Comparison of ENCODE assay signal across 14 cellular contexts in the genomic region with DNA sequence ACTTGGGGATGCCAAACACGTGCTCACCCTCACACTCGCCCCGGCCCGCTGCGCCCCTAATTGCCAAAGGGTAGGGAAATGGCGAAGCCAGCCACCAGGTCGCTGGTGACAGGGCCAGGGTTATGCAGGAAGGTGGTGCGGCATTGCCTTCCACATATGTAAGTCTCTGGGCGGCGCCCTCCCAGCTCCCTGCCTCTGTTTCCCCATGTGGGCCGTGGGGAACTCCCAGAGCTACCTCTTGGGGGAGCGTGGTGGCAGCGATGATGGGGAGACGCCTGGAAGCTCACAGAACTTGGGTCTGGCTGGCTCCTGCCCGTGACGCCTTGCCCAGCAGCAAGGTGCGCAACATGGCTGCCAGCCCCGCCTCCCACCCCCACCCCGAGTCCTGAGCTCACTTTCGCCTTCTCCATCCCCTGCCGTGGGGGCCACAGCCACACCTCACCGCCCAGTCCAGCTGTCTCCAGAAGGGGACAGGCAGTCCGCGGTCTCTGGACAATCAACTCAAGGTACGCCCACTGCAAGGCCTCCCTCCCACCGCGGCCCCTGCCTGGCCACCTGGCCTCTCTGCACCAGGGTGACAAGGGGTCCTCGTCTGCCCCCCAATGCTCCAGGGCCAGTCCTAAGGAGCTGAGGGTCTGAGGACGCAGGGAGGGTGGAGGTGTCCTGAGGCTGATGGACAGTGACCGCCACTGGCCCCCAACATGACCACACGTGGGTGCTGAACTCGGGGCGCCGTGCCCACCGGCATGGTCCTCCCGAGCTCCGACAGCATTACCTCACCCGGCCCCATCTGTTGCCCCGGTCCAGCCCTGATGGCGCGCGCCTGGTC. TPM values are rescaled to one million over a fixed set of nuclear protein-coding genes. Genes with fewer than 3 reads are reported as not detected.
DNase-seq lines count a peak whose midpoint lies in the region; ATAC-seq, FAIRE-seq and TF ChIP-seq lines count a peak whose summit lies in the region.
"Had no signal": no experiment of that assay in that cellular context is flagged by ENCODE, and none has a peak within 500 bp of the region (broad histone marks: within the 10 kb centered on the region; RNA-seq: fewer than 3 reads in every experiment).

No MANE protein-coding gene starts in this region.

- H3K14ac ChIP-seq in neuronal stem cell (ENCODE audit: low read length) = peak overlapping the region; percentile 96

- H3K9ac ChIP-seq in GM12878 (ENCODE audit: control insufficient read depth, insufficient read depth, low read length) (no peak overlapping the region), neuronal stem cell (ENCODE audit: low read depth, low read length, poor library complexity) (peak overlapping the region; percentile 79)

- peak overlapping the region; percentile 21 for H2BK5ac ChIP-seq in neuronal stem cell (ENCODE audit: low read length)

- peak; percentile 69 for TF ChIP-seq POLR2A in GM12878 (IDR thresholded peaks at IDR 0.05; ENCODE audit: low read depth, low read length)

- TF ChIP-seq RAD21 in GM12878 (IDR thresholded peaks at IDR 0.05; ENCODE audit: insufficient read depth, low read depth, low read length) = no peak

- H3K27ac ChIP-seq in left ventricle myocardium inferior (replicated peaks) (no peak overlapping the region), GM12878 (ENCODE audit: control insufficient read depth, insufficient read depth) (no peak overlapping the region), neuronal stem cell (replicated peaks; ENCODE audit: low read length) (no peak overlapping the region), small intestine (ENCODE audit: low read depth in 1 of 2, low read length in 1 of 2) (no peak overlapping the region)
- H3K27ac ChIP-seq: esophagus muscularis mucosa, transverse colon had no signal

- no peak overlapping the region for H3K4ac ChIP-seq in neuronal stem cell (ENCODE audit: low read length)

- H3K4me1 ChIP-seq in left ventricle myocardium inferior = peaks cover 64% of the 10 kb centered on the region
- H3K4me1 ChIP-seq in GM12878 (ENCODE audit: control insufficient read depth, insufficient read depth, low read length) = peaks cover 7% of the 10 kb centered on the region
- peaks cover 7 to 21% of the 10 kb centered on the region in 2 donors for H3K4me1 ChIP-seq in neuronal stem cell (ENCODE audit: control insufficient read depth in 2 of 2, insufficient read depth in 1 of 2, low read depth in 1 of 2, low read length in 2 of 2)
- peaks cover 8% of the 10 kb centered on the region in 2 donors for H3K4me1 ChIP-seq in small intestine (ENCODE audit: control insufficient read depth in 2 of 2, insufficient read depth in 1 of 2, low read depth in 1 of 2, low read length in 1 of 2)

- H4K91ac ChIP-seq in neuronal stem cell (ENCODE audit: low read depth, low read length, poor library complexity) = no peak overlapping the region

- 80% methylated on average over 39 of the region's 42 CpGs for WGBS in GM12878 (ENCODE audit: insufficient coverage, insufficient replicate concordance, low lambda C conversion rate, missing lambda C conversion rate)
- no CpG with 5 or more reads among the region's 42 CpGs for WGBS in neuronal stem cell (ENCODE audit: extremely low coverage in 2 of 2, insufficient read length in 2 of 2, insufficient replicate concordance in 1 of 2), 2 donors
- WGBS in small intestine, 3 donors = 33 to 50% (median 46%) methylated on average over 39 to 42 of the region's 42 CpGs

- peaks cover 7% of the 10 kb centered on the region for H4K20me1 ChIP-seq in GM12878 (ENCODE audit: control insufficient read depth, insufficient read depth)

- peak overlapping the region; percentile 62 for H2BK15ac ChIP-seq in neuronal stem cell (ENCODE audit: low read length)

- H3K27me3 ChIP-seq in left ventricle myocardium inferior (ENCODE audit: low read depth) (peaks cover 53% of the 10 kb centered on the region), GM12878 (replicated peaks in 1 of 2; ENCODE audit: control insufficient read depth in 2 of 2, insufficient read depth in 2 of 2, low read length in 1 of 2) (peaks cover 7 to 27% of the 10 kb centered on the region in 2 experiments), neuronal stem cell (ENCODE audit: control insufficient read depth in 3 of 3, insufficient read depth in 3 of 3, low read depth in 1 of 3, low read length in 3 of 3) (peaks cover 0 to 44% (median 26%) of the 10 kb centered on the region in 3 experiments), small intestine (ENCODE audit: control insufficient read depth in 2 of 2, insufficient read depth in 2 of 2, low read length in 2 of 2) (peaks cover 22 to 25% of the 10 kb centered on the region in 2 donors)

- H2BK12ac ChIP-seq in neuronal stem cell (ENCODE audit: low read length) = no peak overlapping the region

- no peak for TF ChIP-seq CTCF in left ventricle myocardium inferior (IDR thresholded peaks at IDR 0.05; ENCODE audit: borderline replicate concordance)
- TF ChIP-seq CTCF in GM12878 (IDR thresholded peaks at IDR 0.05 in 2 of 3, conservative IDR thresholded peaks at IDR 0.05 in 1 of 3; ENCODE audit: control insufficient read depth in 2 of 3, extremely low read depth in 1 of 3, insufficient read depth in 1 of 3, low read depth in 3 of 3, low read length in 3 of 3) = no peak

- no peaks in the 10 kb centered on the region; the same call in none of the 2 replicates for H3K79me2 ChIP-seq in GM12878 (ENCODE audit: control insufficient read depth, insufficient read depth, low read length)

- H3K4me3 ChIP-seq in left ventricle myocardium inferior (no peak overlapping the region), GM12878 (no peak overlapping the region), neuronal stem cell (ENCODE audit: low read length in 2 of 2) (no peak overlapping the region), small intestine (ENCODE audit: low read depth in 1 of 2, low read length in 2 of 2) (no peak overlapping the region)
- H3K4me3 ChIP-seq: esophagus muscularis mucosa, transverse colon had no signal

- RAD21 ChIA-PET in GM12878 (lab: Charles Lee; ENCODE audit: unreplicated experiment) = no interaction called here

- no peak overlapping the region for H2AFZ ChIP-seq in GM12878 (ENCODE audit: control insufficient read depth, low read depth, low read length)
- H2AFZ ChIP-seq in neuronal stem cell (ENCODE audit: low read length) = no peak overlapping the region

- CTCF ChIA-PET in GM12878 (lab: Yijun Ruan, JAX) = no interaction called here

- peak overlapping the region; percentile 94 for H3K23ac ChIP-seq in neuronal stem cell (ENCODE audit: low read depth, low read length, poor library complexity)

- peaks cover 25% of the 10 kb centered on the region for H3K79me1 ChIP-seq in neuronal stem cell (ENCODE audit: low read depth, low read length)

- BruUV-seq in GM12878 (replicated peaks; lab: Mats Ljungman, UMichigan) = no TSS peak

- peak overlapping the region; percentile 54 for H2BK120ac ChIP-seq in neuronal stem cell (ENCODE audit: low read depth, low read length)

- intact Hi-C loops in Right ventricle myocardium inferior (cut with DNase I) (no loop called here), left ventricle myocardium inferior (cut with micrococcal nuclease) (no loop called here), GM12878 (cut with micrococcal nuclease; ENCODE audit: unreplicated experiment) (no loop called here)

- H3K4me2 ChIP-seq in GM12878 (ENCODE audit: control insufficient read depth, insufficient read depth) (no peak overlapping the region), neuronal stem cell (ENCODE audit: insufficient read depth, low read length, poor library complexity, severe bottlenecking) (no peak overlapping the region)

- peak overlapping the region; percentile 65 for H2AK5ac ChIP-seq in neuronal stem cell (ENCODE audit: low read depth, low read length)

- SMC1A ChIA-PET in GM12878 (lab: Charles Lee; ENCODE audit: uncharacterized antibody, unreplicated experiment) = no interaction called here

- in situ Hi-C loops in GM12878 (cut with MboI) = no loop called here

- ATAC-seq in Right ventricle myocardium inferior (no peak), GM12878 (no peak)

- TF ChIP-seq EP300 in GM12878 (IDR thresholded peaks at IDR 0.05; ENCODE audit: borderline replicate concordance in 1 of 2, control insufficient read depth in 1 of 2, low read depth in 2 of 2, low read length in 2 of 2) = no peak

- no peak overlapping the region for H4K8ac ChIP-seq in neuronal stem cell (ENCODE audit: low read depth, low read length)

- H3K9me3 ChIP-seq in left ventricle myocardium inferior (replicated peaks) = no peaks in the 10 kb centered on the region
- no peaks in the 10 kb centered on the region for H3K9me3 ChIP-seq in GM12878 (replicated peaks; ENCODE audit: control insufficient read depth, insufficient read depth, low read length)
- H3K9me3 ChIP-seq in neuronal stem cell (replicated peaks in 1 of 2; ENCODE audit: control insufficient read depth in 2 of 2, insufficient read depth in 1 of 2, low read depth in 1 of 2, low read length in 2 of 2) = peaks cover 0 to 4% of the 10 kb centered on the region in 2 donors
- no peaks in the 10 kb centered on the region for H3K9me3 ChIP-seq in small intestine (ENCODE audit: control insufficient read depth, low read depth)
- H3K9me3 ChIP-seq: esophagus muscularis mucosa, transverse colon had no signal

- H3K36me3 ChIP-seq in left ventricle myocardium inferior = peaks cover 4% of the 10 kb centered on the region
- H3K36me3 ChIP-seq in GM12878 (ENCODE audit: control insufficient read depth in 2 of 2, insufficient read depth in 2 of 2, low read length in 1 of 2) = no peaks in the 10 kb centered on the region
- H3K36me3 ChIP-seq in neuronal stem cell (replicated peaks in 1 of 2; ENCODE audit: control insufficient read depth in 2 of 2, insufficient read depth in 2 of 2, low read length in 2 of 2) = peaks cover 2 to 46% of the 10 kb centered on the region in 2 donors
- peaks cover 0 to 5% of the 10 kb centered on the region in 2 donors for H3K36me3 ChIP-seq in small intestine (ENCODE audit: control insufficient read depth in 2 of 2, insufficient read depth in 2 of 2, low read length in 2 of 2)

- H3K18ac ChIP-seq in neuronal stem cell (ENCODE audit: low read length) = peak overlapping the region; percentile 78

- DNase-seq in Right ventricle myocardium inferior (ENCODE audit: missing footprints) (peak; percentile 64), left ventricle myocardium inferior (no peak), GM12878 (ENCODE audit: low read depth, low spot score) (no peak), neuronal stem cell (ENCODE audit: low spot score) (no peak), NCI-H2081 treated with DMSO at 0.1 percent for 48 hours (lab: John Stamatoyannopoulos, UW) (no peak), small intestine (no peak)
- DNase-seq: activated effector memory CD4-positive, alpha-beta T cell treated with Interleukin-2 at 50 U/mL for 16 hours; aorta; NCI-H1694 treated with DMSO at 0.1 percent for 48 hours; NCI-H526; stimulated activated CD4-positive, alpha-beta T cell treated with anti-CD3 and anti-CD28 coated beads, Interleukin-4, amount 100 ng/mL, for 4 hours; transverse colon had no signal

- POLR2A ChIA-PET in GM12878 (lab: Charles Lee) = no interaction called here

- FAIRE-seq in GM12878 (lab: Jason Lieb, UNC) (no peak), small intestine (lab: Jason Lieb, UNC) (no peak)
- FAIRE-seq: D721Med had no signal

RNA-seq across cellular contexts. Expression of gene C19orf25, which starts 6.6 kb away (rescaled TPM):
- 21.5 TPM for total RNA-seq in Right ventricle myocardium inferior
- 16.1 TPM for total RNA-seq in left ventricle myocardium inferior
- 69.0 and 71.0 TPM in 2 replicates for total RNA-seq in GM12878 (2013; cell fraction: nucleolus; rRNA removed)
- 36.3 and 38.3 TPM in 2 replicates for total RNA-seq in GM12878 (2014; rRNA removed)
- 11.7 and 14.8 TPM in 2 replicates for total RNA-seq in GM12878 (2014; rRNA removed; fragmentation: Illumina TruSeq; extraction: Trizol)
- 36.5 and 37.5 TPM in 2 replicates for total RNA-seq in GM12878 (2021)
- 4.5 TPM for polyA plus RNA-seq in GM12878 (2011; ENCODE audit: low read depth)
- polyA plus RNA-seq in GM12878 (2011; rRNA removed) = 6.3 and 13.6 TPM in 2 replicates
- 26.6 and 50.8 TPM in 2 replicates for polyA plus RNA-seq in GM12878 (2011; cell fraction: cytosol; rRNA removed)
- polyA plus RNA-seq in GM12878 (2011; cell fraction: nucleus; rRNA removed) = 37.5 and 49.9 TPM in 2 replicates
- 18.6 and 22.1 TPM in 2 replicates for polyA plus RNA-seq in GM12878 (2012)
- 4.2 and 13.2 TPM in 2 replicates for polyA plus RNA-seq in GM12878 (2014; fragmentation: Illumina TruSeq; extraction: Trizol)
- polyA plus RNA-seq in GM12878 (2014; fragmentation: Nextera tagmentation; extraction: Ambion mirVana) = 1 to 10 TPM; 1.2 to 3.9 TPM
- polyA plus RNA-seq in GM12878 (2014; rRNA removed) = 42.5 and 52.5 TPM in 2 replicates
- 10 to 100 TPM; 60.9 to 67.0 TPM for polyA plus RNA-seq in GM12878 (2016; fragmentation: Nextera tagmentation; extraction: Ambion mirVana)
- 4.5 and 13.9 TPM in 2 replicates for polyA minus RNA-seq in GM12878 (2011; rRNA and poly(A)+ RNA removed)
- 8.7 and 11.5 TPM in 2 replicates for polyA minus RNA-seq in GM12878 (2011; cell fraction: cytosol; rRNA and poly(A)+ RNA removed)
- polyA minus RNA-seq in GM12878 (2011; cell fraction: nucleus; rRNA and poly(A)+ RNA removed) = 11.2 and 27.7 TPM in 2 replicates
- 22.9 TPM for polyA plus RNA-seq in neuronal stem cell (2013, experiment 1 of 2)
- polyA plus RNA-seq in neuronal stem cell (2013, experiment 2 of 2) = 21.4 TPM
- polyA plus RNA-seq in small intestine = 10 to 100 TPM; 44.6 to 62.1 (median 61.1) TPM

RNA-seq across cellular contexts. Expression of gene PCSK4, which starts 17.7 kb away (rescaled TPM):
- total RNA-seq in Right ventricle myocardium inferior (0.89 TPM), left ventricle myocardium inferior (1.3 TPM), GM12878 (2014; rRNA removed) (0.40 and 0.60 TPM in 2 replicates), GM12878 (2014; rRNA removed; fragmentation: Illumina TruSeq; extraction: Trizol) (0.27 TPM in 1 of 2 replicates, not detected in the other), GM12878 (2021) (0.90 and 0.95 TPM in 2 replicates)
- 3.5 and 4.7 TPM in 2 replicates for total RNA-seq in GM12878 (2013; cell fraction: nucleolus; rRNA removed)
- 0.26 TPM for polyA plus RNA-seq in GM12878 (2011; ENCODE audit: low read depth)
- polyA plus RNA-seq in GM12878 (2011; rRNA removed) (0.12 and 0.35 TPM in 2 replicates), GM12878 (2014; fragmentation: Illumina TruSeq; extraction: Trizol) (not detected in 2 replicates), GM12878 (2014; fragmentation: Nextera tagmentation; extraction: Ambion mirVana) (not detected), GM12878 (2014; rRNA removed) (0.99 and 1.6 TPM in 2 replicates), GM12878 (2016; fragmentation: Nextera tagmentation; extraction: Ambion mirVana) (under 1 TPM; 0.32 to 0.57 TPM), small intestine (10 to 100 TPM in 2 of 3 donors, 1 to 10 TPM in 1; 5.1 to 13.0 (median 12.5) TPM)
- 0.28 and 0.38 TPM in 2 replicates for polyA plus RNA-seq in GM12878 (2011; cell fraction: cytosol; rRNA removed)
- polyA plus RNA-seq in GM12878 (2011; cell fraction: nucleus; rRNA removed) = 8.8 and 9.8 TPM in 2 replicates
- 4.1 and 4.7 TPM in 2 replicates for polyA plus RNA-seq in GM12878 (2012)
- 0.59 and 0.67 TPM in 2 replicates for polyA minus RNA-seq in GM12878 (2011; rRNA and poly(A)+ RNA removed)
- polyA minus RNA-seq in GM12878 (2011; cell fraction: cytosol; rRNA and poly(A)+ RNA removed) = not detected in 2 replicates
- polyA minus RNA-seq in GM12878 (2011; cell fraction: nucleus; rRNA and poly(A)+ RNA removed) = 1.7 and 2.0 TPM in 2 replicates
- 8.3 TPM for polyA plus RNA-seq in neuronal stem cell (2013, experiment 1 of 2)
- polyA plus RNA-seq in neuronal stem cell (2013, experiment 2 of 2) = 7.9 TPM

RNA-seq across cellular contexts. Expression of gene REEP6, which starts 18.5 kb away (rescaled TPM):
- total RNA-seq in Right ventricle myocardium inferior (1.1 TPM), left ventricle myocardium inferior (1.9 TPM), GM12878 (2014; rRNA removed) (0.27 and 0.45 TPM in 2 replicates), GM12878 (2014; rRNA removed; fragmentation: Illumina TruSeq; extraction: Trizol) (0.13 TPM in 1 of 2 replicates, not detected in the other), GM12878 (2021) (0.53 and 0.69 TPM in 2 replicates)
- 0.27 TPM in 1 of 2 replicates, not detected in the other for total RNA-seq in GM12878 (2013; cell fraction: nucleolus; rRNA removed)
- polyA plus RNA-seq in GM12878 (2011; ENCODE audit: low read depth) = not detected
- polyA plus RNA-seq in GM12878 (2011; rRNA removed) (0.08 TPM in 1 of 2 replicates, not detected in the other), GM12878 (2014; fragmentation: Illumina TruSeq; extraction: Trizol) (0.06 TPM in 1 of 2 replicates, not detected in the other), GM12878 (2014; fragmentation: Nextera tagmentation; extraction: Ambion mirVana) (not detected), GM12878 (2014; rRNA removed) (0.32 and 0.57 TPM in 2 replicates), GM12878 (2016; fragmentation: Nextera tagmentation; extraction: Ambion mirVana) (1 to 10 TPM in 1 of 2 experiments, under 1 TPM in 1; 0.60 to 1.1 TPM), small intestine (100 to 1,000 TPM; 167 to 363 (median 208) TPM)
- polyA plus RNA-seq in GM12878 (2011; cell fraction: cytosol; rRNA removed) = 0.18 and 0.36 TPM in 2 replicates
- polyA plus RNA-seq in GM12878 (2011; cell fraction: nucleus; rRNA removed) = 0.24 and 0.28 TPM in 2 replicates
- 0.32 and 0.58 TPM in 2 replicates for polyA plus RNA-seq in GM12878 (2012)
- not detected in 2 replicates for polyA minus RNA-seq in GM12878 (2011; rRNA and poly(A)+ RNA removed)
- not detected in 2 replicates for polyA minus RNA-seq in GM12878 (2011; cell fraction: cytosol; rRNA and poly(A)+ RNA removed)
- polyA minus RNA-seq in GM12878 (2011; cell fraction: nucleus; rRNA and poly(A)+ RNA removed) = not detected in 2 replicates
- 18.0 TPM for polyA plus RNA-seq in neuronal stem cell (2013, experiment 1 of 2)
- polyA plus RNA-seq in neuronal stem cell (2013, experiment 2 of 2) = 17.5 TPM

RNA-seq across cellular contexts. Expression of gene APC2, which starts 22.5 kb away (rescaled TPM):
- 0.14 TPM for total RNA-seq in Right ventricle myocardium inferior
- 0.22 TPM for total RNA-seq in left ventricle myocardium inferior
- 0.34 and 0.46 TPM in 2 replicates for total RNA-seq in GM12878 (2013; cell fraction: nucleolus; rRNA removed)
- total RNA-seq in GM12878 (2014; rRNA removed) = under 0.01 and 0.11 TPM in 2 replicates
- 0.05 TPM in 1 of 2 replicates, not detected in the other for total RNA-seq in GM12878 (2014; rRNA removed; fragmentation: Illumina TruSeq; extraction: Trizol)
- 0.08 and 0.26 TPM in 2 replicates for total RNA-seq in GM12878 (2021)
- 0.31 TPM for polyA plus RNA-seq in GM12878 (2011; ENCODE audit: low read depth)
- not detected in 2 replicates for polyA plus RNA-seq in GM12878 (2011; rRNA removed)
- 0.03 TPM in 1 of 2 replicates, not detected in the other for polyA plus RNA-seq in GM12878 (2011; cell fraction: cytosol; rRNA removed)
- polyA plus RNA-seq in GM12878 (2011; cell fraction: nucleus; rRNA removed) = 0.18 and 0.38 TPM in 2 replicates
- polyA plus RNA-seq in GM12878 (2012) = 0.27 and 0.43 TPM in 2 replicates
- polyA plus RNA-seq in GM12878 (2014; fragmentation: Illumina TruSeq; extraction: Trizol) = not detected in 2 replicates
- under 1 TPM in 1 of 2 experiments, not detected in 1; 0.02 TPM for polyA plus RNA-seq in GM12878 (2014; fragmentation: Nextera tagmentation; extraction: Ambion mirVana)
- 0.16 and 0.73 TPM in 2 replicates for polyA plus RNA-seq in GM12878 (2014; rRNA removed)
- polyA plus RNA-seq in GM12878 (2016; fragmentation: Nextera tagmentation; extraction: Ambion mirVana) = under 1 TPM in 1 of 2 experiments, not detected in 1; 0.04 TPM
- polyA minus RNA-seq in GM12878 (2011; rRNA and poly(A)+ RNA removed) = 0.05 TPM in 1 of 2 replicates, not detected in the other
- polyA minus RNA-seq in GM12878 (2011; cell fraction: cytosol; rRNA and poly(A)+ RNA removed) = not detected in 2 replicates
- 0.12 and 0.38 TPM in 2 replicates for polyA minus RNA-seq in GM12878 (2011; cell fraction: nucleus; rRNA and poly(A)+ RNA removed)
- 3.4 TPM for polyA plus RNA-seq in neuronal stem cell (2013, experiment 1 of 2)
- 3.9 TPM for polyA plus RNA-seq in neuronal stem cell (2013, experiment 2 of 2)
- 1 to 10 TPM in 1 of 3 donors, under 1 TPM in 1, not detected in 1; 0.81 to 2.1 TPM for polyA plus RNA-seq in small intestine

RNA-seq across cellular contexts. Expression of gene RPS15, which starts 34.2 kb away (rescaled TPM):
- total RNA-seq in Right ventricle myocardium inferior (695 TPM), left ventricle myocardium inferior (588 TPM), GM12878 (2014; rRNA removed) (1,524 and 1,715 TPM in 2 replicates), GM12878 (2014; rRNA removed; fragmentation: Illumina TruSeq; extraction: Trizol) (972 and 1,030 TPM in 2 replicates), GM12878 (2021) (2,219 and 2,315 TPM in 2 replicates)
- total RNA-seq in GM12878 (2013; cell fraction: nucleolus; rRNA removed) = 239 and 289 TPM in 2 replicates
- 7,786 TPM for polyA plus RNA-seq in GM12878 (2011; ENCODE audit: low read depth)
- polyA plus RNA-seq in GM12878 (2011; rRNA removed) (524 and 1,111 TPM in 2 replicates), GM12878 (2014; fragmentation: Illumina TruSeq; extraction: Trizol) (209 and 786 TPM in 2 replicates), GM12878 (2014; fragmentation: Nextera tagmentation; extraction: Ambion mirVana) (100 to 1,000 TPM; 559 to 717 TPM), GM12878 (2014; rRNA removed) (3,158 and 3,344 TPM in 2 replicates), GM12878 (2016; fragmentation: Nextera tagmentation; extraction: Ambion mirVana) (1,000 to 10,000 TPM; 1,763 to 1,909 TPM), small intestine (1,000 to 10,000 TPM; 2,441 to 3,547 (median 3,396) TPM)
- polyA plus RNA-seq in GM12878 (2011; cell fraction: cytosol; rRNA removed) = 3,186 and 3,536 TPM in 2 replicates
- 1,362 and 1,364 TPM in 2 replicates for polyA plus RNA-seq in GM12878 (2011; cell fraction: nucleus; rRNA removed)
- polyA plus RNA-seq in GM12878 (2012) = 3,088 and 3,408 TPM in 2 replicates
- 256 and 857 TPM in 2 replicates for polyA minus RNA-seq in GM12878 (2011; rRNA and poly(A)+ RNA removed)
- 796 and 851 TPM in 2 replicates for polyA minus RNA-seq in GM12878 (2011; cell fraction: cytosol; rRNA and poly(A)+ RNA removed)
- 184 and 257 TPM in 2 replicates for polyA minus RNA-seq in GM12878 (2011; cell fraction: nucleus; rRNA and poly(A)+ RNA removed)
- polyA plus RNA-seq in neuronal stem cell (2013, experiment 1 of 2) = 3,965 TPM
- polyA plus RNA-seq in neuronal stem cell (2013, experiment 2 of 2) = 3,732 TPM
